Comparison of ENCODE assay signal across 11 cellular contexts in genomic region chr18:48829443-48830149, GRCh38.
DNase-seq lines count a peak whose midpoint lies in the region; ATAC-seq and TF ChIP-seq lines count a peak whose summit lies in the region.
"Had no signal": no experiment of that assay in that cellular context is flagged by ENCODE, and none has a peak within 500 bp of the region (broad histone marks: within the 10 kb centered on the region; RNA-seq: fewer than 3 reads in every experiment).

No MANE protein-coding gene starts in this region.

- peak overlapping the region; percentile 92 for H3K27ac Mint-ChIP-seq in type B pancreatic cell

- ATAC-seq in left lobe of liver (no peak), GM21825 (IDR thresholded peaks at IDR 0.05; ENCODE audit: unreplicated experiment) (no peak), GM21381 (IDR thresholded peaks at IDR 0.05; ENCODE audit: unreplicated experiment) (no peak)

- TF ChIP-seq CTCF in type B pancreatic cell (conservative IDR thresholded peaks at IDR 0.05), result no peak

- peaks cover 85% of the 10 kb centered on the region for H3K4me1 Mint-ChIP-seq in type B pancreatic cell (ENCODE audit: unreplicated experiment)

- H3K9me3 Mint-ChIP-seq in type B pancreatic cell, result no peaks in the 10 kb centered on the region
- H3K9me3 Mint-ChIP-seq: naive B cell had no signal

- no peaks in the 10 kb centered on the region for H3K27me3 Mint-ChIP-seq in type B pancreatic cell

- peak overlapping the region; percentile 86 for H3K4me3 Mint-ChIP-seq in type B pancreatic cell
- H3K4me3 Mint-ChIP-seq: naive B cell had no signal

- peaks cover 3% of the 10 kb centered on the region for H3K36me3 Mint-ChIP-seq in type B pancreatic cell
- H3K36me3 Mint-ChIP-seq: naive B cell had no signal

- peak; percentile 8 for DNase-seq in activated T-cell treated with anti-CD3 and anti-CD28 coated beads, Interleukin-2, amount 50 U/mL, for 1 hour
- no peak for DNase-seq in activated T-cell treated with anti-CD3 and anti-CD28 coated beads for 4 hours
- DNase-seq in activated CD8-positive, alpha-beta memory T cell treated with anti-CD3 and anti-CD28 coated beads, Interleukin-2, amount 50 U/mL, for 4 hours, result peak; percentile 2
- DNase-seq in left lobe of liver (ENCODE audit: low spot score), result peak; percentile 39
- DNase-seq in type B pancreatic cell (ENCODE audit: extremely low spot score, unreplicated experiment), result peak; percentile 66
- no peak for DNase-seq in germinal center (ENCODE audit: low spot score)
- DNase-seq: naive B cell; NCI-H2029 treated with DMSO at 0.1 percent for 48 hours; stimulated activated CD4-positive, alpha-beta T cell treated with anti-CD3 and anti-CD28 coated beads, Interleukin-4, amount 100 ng/mL, for 1 hour had no signal

Comparison
In these comparisons a context has a peak if more than half of its experiments do, and no peak if none do; other contexts are left out.
1. DNase-seq: peak in activated T-cell treated with anti-CD3 and anti-CD28 coated beads, Interleukin-2, amount 50 U/mL, for 1 hour (single experiment), activated CD8-positive, alpha-beta memory T cell treated with anti-CD3 and anti-CD28 coated beads, Interleukin-2, amount 50 U/mL, for 4 hours (single experiment), left lobe of liver (single experiment) and type B pancreatic cell (single experiment); none in activated T-cell treated with anti-CD3 and anti-CD28 coated beads for 4 hours (single experiment) and germinal center (single experiment).